In genomic region chr20:11217322-11217989, GRCh38 we compare ENCODE assay signal across 14 cellular contexts.
DNase-seq lines count a peak whose midpoint lies in the region; ATAC-seq, FAIRE-seq and TF ChIP-seq lines count a peak whose summit lies in the region.
"Had no signal": no experiment of that assay in that cellular context is flagged by ENCODE, and none has a peak within 500 bp of the region (broad histone marks: within the 10 kb centered on the region; RNA-seq: fewer than 3 reads in every experiment).

No MANE protein-coding gene starts in this region.

- DNase-seq in A549 (ENCODE audit: low read depth in 1 of 2, low spot score in 1 of 2) (no peak), MV-4-11 (lab: John Stamatoyannopoulos, UW) (peak; percentile 88), choroid plexus epithelial cell (ENCODE audit: low read depth) (peak; percentile 45), mesenchymal stem cell (peak; percentile 65), NCI-H748 treated with DMSO at 0.1 percent for 48 hours (lab: John Stamatoyannopoulos, UW) (no peak), ecto neural progenitor cell (ENCODE audit: low spot score) (no peak), AG08396 (ENCODE audit: low spot score) (no peak)
- DNase-seq: heart left ventricle, NCI-H2029, NCI-H69 had no signal

- H3K9ac ChIP-seq in mesenchymal stem cell (ENCODE audit: low read length) = no peak overlapping the region
- H3K9ac ChIP-seq: KMS-11 had no signal

- no peaks in the 10 kb centered on the region for H3K36me3 ChIP-seq in mesenchymal stem cell (ENCODE audit: control insufficient read depth in 1 of 2, insufficient read depth in 2 of 2, low read depth in 1 of 2, low read length in 2 of 2)
- H3K36me3 ChIP-seq: breast epithelium, heart left ventricle had no signal

- H4K91ac ChIP-seq in mesenchymal stem cell (ENCODE audit: low read length) = no peak overlapping the region

- H3K79me1 ChIP-seq in mesenchymal stem cell (replicated peaks; ENCODE audit: low read length, poor library complexity, severe bottlenecking) = no peaks in the 10 kb centered on the region

- no peak overlapping the region for H2AK5ac ChIP-seq in mesenchymal stem cell (ENCODE audit: low read length, severe bottlenecking)

- H3K4me2 ChIP-seq in A549 (peak overlapping the region; percentile 41), mesenchymal stem cell (ENCODE audit: low read length, poor library complexity, severe bottlenecking) (no peak overlapping the region)
- H3K4me2 ChIP-seq: KMS-11 had no signal

- H3K27me3 ChIP-seq in mesenchymal stem cell (ENCODE audit: control insufficient read depth in 1 of 2, insufficient read depth in 1 of 2, low read length in 2 of 2) = peaks cover 0 to 4% of the 10 kb centered on the region in 2 experiments
- H3K27me3 ChIP-seq: breast epithelium, heart left ventricle had no signal

- no peak overlapping the region for H4K8ac ChIP-seq in mesenchymal stem cell (ENCODE audit: low read length)

- no peak overlapping the region for H2BK5ac ChIP-seq in mesenchymal stem cell (ENCODE audit: low read depth, low read length, poor library complexity, severe bottlenecking)

- no peak for TF ChIP-seq RAD21 in A549 (conservative IDR thresholded peaks at IDR 0.05 in 1 of 2, IDR thresholded peaks at IDR 0.05 in 1 of 2)

- CTCF ChIA-PET in A549 (lab: Yijun Ruan, JAX) = interaction anchor here (0.7 to 6.3 kb wide), 9 partner anchors 10 to 696 kb away, joined by 3 to 53 read pairs (median 4); no protein-coding TSS in a partner anchor

- H3K27ac ChIP-seq in A549 (peak overlapping the region; percentile 70 to 85), mesenchymal stem cell (ENCODE audit: low read length, poor library complexity, severe bottlenecking) (peak overlapping the region; percentile 69)
- H3K27ac ChIP-seq: KMS-11 had no signal

- H2BK15ac ChIP-seq in mesenchymal stem cell (ENCODE audit: low read depth, poor library complexity, severe bottlenecking) = no peak overlapping the region

- FAIRE-seq in A549 (lab: Jason Lieb, UNC) = peak; percentile 93

- H3K4me3 ChIP-seq in A549 = no peak overlapping the region
- no peak overlapping the region for H3K4me3 ChIP-seq in choroid plexus epithelial cell (ENCODE audit: low read depth, low read length)
- H3K4me3 ChIP-seq in mesenchymal stem cell (ENCODE audit: insufficient read depth in 1 of 2, low read depth in 1 of 2, low read length in 2 of 2) = no peak overlapping the region
- H3K4me3 ChIP-seq: breast epithelium, heart left ventricle had no signal

- H3K14ac ChIP-seq in mesenchymal stem cell (ENCODE audit: low read length in 2 of 2) = no peak overlapping the region

- TF ChIP-seq POLR2A in A549 (IDR thresholded peaks at IDR 0.05; ENCODE audit: low read length) = no peak

- ATAC-seq in A549 (peak; percentile 25 to 65; a peak in 3 of 6 replicates), HG03108 (IDR thresholded peaks at IDR 0.05; ENCODE audit: unreplicated experiment) (no peak)
- ATAC-seq: left lobe of liver had no signal

- no peak for TF ChIP-seq CTCF in A549 (IDR thresholded peaks at IDR 0.05)
- TF ChIP-seq CTCF in choroid plexus epithelial cell (conservative IDR thresholded peaks at IDR 0.05; ENCODE audit: low read depth, low read length) = no peak

- peaks cover 34% of the 10 kb centered on the region for H3K4me1 ChIP-seq in A549
- H3K4me1 ChIP-seq in mesenchymal stem cell (ENCODE audit: control insufficient read depth, insufficient read depth, low read depth, low read length) = peaks cover 4% of the 10 kb centered on the region
- H3K4me1 ChIP-seq: breast epithelium had no signal

- POLR2A ChIA-PET in A549 (lab: Yijun Ruan, JAX) = interaction anchor here (1.2 to 2.9 kb wide), 4 partner anchors 10 to 543 kb away, joined by 5 to 20 read pairs (median 10); partner anchors contain the start of gene JAG1

- 37% methylated on average over 4 of the region's 4 CpGs for WGBS in A549 (ENCODE audit: missing lambda C conversion rate)
- WGBS in mesenchymal stem cell = 29% methylated on average over 3 of the region's 4 CpGs

- no peak overlapping the region for H2AFZ ChIP-seq in mesenchymal stem cell (ENCODE audit: low read depth, low read length)

- H2BK12ac ChIP-seq in mesenchymal stem cell (ENCODE audit: low read length in 2 of 2) = no peak overlapping the region

- no peak overlapping the region for H3K23ac ChIP-seq in mesenchymal stem cell (ENCODE audit: low read length in 2 of 2)

- no peaks in the 10 kb centered on the region for H3K9me3 ChIP-seq in A549
- H3K9me3 ChIP-seq in mesenchymal stem cell (ENCODE audit: control insufficient read depth, low read length) = no peaks in the 10 kb centered on the region
- H3K9me3 ChIP-seq: breast epithelium, heart left ventricle had no signal

- H2BK120ac ChIP-seq in mesenchymal stem cell (ENCODE audit: low read depth, low read length) = no peak overlapping the region

- no peak overlapping the region for H3K4ac ChIP-seq in mesenchymal stem cell (ENCODE audit: low read depth in 1 of 2, low read length in 2 of 2)

- H3K18ac ChIP-seq in mesenchymal stem cell (ENCODE audit: low read depth in 1 of 2, low read length in 2 of 2) = no peak overlapping the region

- TF ChIP-seq EP300 in A549 (IDR thresholded peaks at IDR 0.05) = no peak

TF ChIP-seq in A549, 52 proteins besides CTCF, POLR2A, EP300 and RAD21:
- no peak for TF ChIP-seq CBX8 (IDR thresholded peaks at IDR 0.05)
- peak; percentile 24; the same call in 1 of the 3 replicates for TF ChIP-seq BCL3 (IDR thresholded peaks at IDR 0.05)

Comparison
In these comparisons a context has a peak if more than half of its experiments do, and no peak if none do; other contexts are left out.
1. DNase-seq: peak in MV-4-11 (single experiment), choroid plexus epithelial cell (single experiment) and mesenchymal stem cell (single experiment); none in A549 (0 of 2), NCI-H748 treated with DMSO at 0.1 percent for 48 hours (single experiment), ecto neural progenitor cell (single experiment) and AG08396 (single experiment).